25 cellular contexts compared by ENCODE assay signal in the genomic region with DNA sequence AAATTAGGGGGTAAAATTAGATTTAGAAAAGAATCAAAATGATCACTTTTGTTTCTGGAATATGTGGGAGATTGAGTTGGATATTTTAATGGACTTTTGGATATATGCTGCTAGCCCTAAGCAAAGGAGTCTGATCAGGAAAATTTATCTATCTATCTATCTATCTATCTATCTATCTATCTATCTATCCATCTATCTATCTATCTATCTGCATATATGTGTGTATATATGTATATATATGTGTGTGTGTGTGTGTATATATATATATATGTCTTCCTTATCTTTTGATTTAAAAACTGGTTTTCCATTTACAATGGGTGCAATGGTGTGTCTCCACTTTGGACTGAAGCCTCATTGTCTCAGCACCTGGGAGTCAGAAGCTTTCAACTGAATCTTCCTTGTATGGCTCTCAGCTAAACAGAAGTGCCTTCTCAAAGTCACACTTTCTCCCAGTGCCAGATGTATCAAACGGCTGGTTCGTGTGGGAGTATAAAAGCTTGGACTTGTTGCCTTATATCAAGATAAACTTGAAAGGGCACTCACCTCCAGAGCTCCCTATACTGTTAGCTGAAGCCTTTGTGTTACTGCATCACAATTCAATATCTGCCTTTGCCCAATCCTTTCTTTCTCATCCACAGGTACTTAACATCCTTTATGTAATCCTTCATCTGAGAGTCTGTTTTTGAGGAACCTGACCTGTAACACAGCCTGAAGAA. TPM values are rescaled to one million over a fixed set of nuclear protein-coding genes. Genes with fewer than 3 reads are reported as not detected.
DNase-seq lines count a peak whose midpoint lies in the region; ATAC-seq lines count a peak whose summit lies in the region.
"Had no signal": no experiment of that assay in that cellular context is flagged by ENCODE, and none has a peak within 500 bp of the region (broad histone marks: within the 10 kb centered on the region; RNA-seq: fewer than 3 reads in every experiment).

No MANE protein-coding gene starts in this region.

- peak overlapping the region; percentile 81 for H3K4me3 Mint-ChIP-seq in activated naive CD4-positive, alpha-beta T cell treated with anti-CD3 and anti-CD28 coated beads, Interleukin-2, amount 50 U/mL, for 24 hours
- H3K4me3 Mint-ChIP-seq in activated naive CD4-positive, alpha-beta T cell treated with anti-CD3 and anti-CD28 coated beads, Interleukin-2, amount 10 ng/mL, durations not matched to agents 7 days and 5 days, result no peak overlapping the region
- H3K4me3 Mint-ChIP-seq in activated T-helper 2 cell treated with anti-CD3 and anti-CD28 coated beads, Interferon-gamma antibody, Interleukin-2, Interleukin-4, amounts not matched to agents 10 μg/mL and 5 μg/mL and 100 μg/mL, durations not matched to agents 14 hours and 24 hours and 36 hours (ENCODE audit: low read depth), result no peak overlapping the region
- H3K4me3 Mint-ChIP-seq: neural progenitor cell had no signal

- intact Hi-C loops in activated T-helper 2 cell treated with anti-CD3 and anti-CD28 coated beads, Interferon-gamma antibody, Interleukin-2, Interleukin-4, amounts not matched to agents 10 μg/mL and 5 μg/mL and 100 μg/mL, durations not matched to agents 14 hours and 24 hours and 36 hours (cut with micrococcal nuclease), result loop anchor here (10.0 kb wide), 2 partner anchors 512 to 548 kb away; a partner anchor contains a TSS
- intact Hi-C loops in left cardiac atrium (cut with DNase I), result no loop called here

- CTCF ChIA-PET in activated naive CD4-positive, alpha-beta T cell treated with anti-CD3 and anti-CD28 coated beads, Interleukin-2, amount 10 ng/mL, durations not matched to agents 7 days and 5 days (lab: Charles Lee), result no interaction called here

- H3K27ac Mint-ChIP-seq in activated naive CD4-positive, alpha-beta T cell treated with anti-CD3 and anti-CD28 coated beads, Interleukin-2, amount 50 U/mL, for 24 hours, result peak overlapping the region; percentile 93
- no peak overlapping the region for H3K27ac Mint-ChIP-seq in activated naive CD4-positive, alpha-beta T cell treated with anti-CD3 and anti-CD28 coated beads, Interleukin-2, amount 10 ng/mL, durations not matched to agents 7 days and 5 days
- peak overlapping the region; percentile 83 for H3K27ac Mint-ChIP-seq in activated T-helper 2 cell treated with anti-CD3 and anti-CD28 coated beads, Interferon-gamma antibody, Interleukin-2, Interleukin-4, amounts not matched to agents 10 μg/mL and 5 μg/mL and 100 μg/mL, durations not matched to agents 14 hours and 24 hours and 36 hours
- H3K27ac Mint-ChIP-seq: neural progenitor cell had no signal

- H3K36me3 Mint-ChIP-seq in activated naive CD4-positive, alpha-beta T cell treated with anti-CD3 and anti-CD28 coated beads, Interleukin-2, amount 50 U/mL, for 24 hours, result peaks cover 4% of the 10 kb centered on the region
- H3K36me3 Mint-ChIP-seq in activated naive CD4-positive, alpha-beta T cell treated with anti-CD3 and anti-CD28 coated beads, Interleukin-2, amount 10 ng/mL, durations not matched to agents 7 days and 5 days, result peaks cover 25% of the 10 kb centered on the region
- H3K36me3 Mint-ChIP-seq in activated T-helper 2 cell treated with anti-CD3 and anti-CD28 coated beads, Interferon-gamma antibody, Interleukin-2, Interleukin-4, amounts not matched to agents 10 μg/mL and 5 μg/mL and 100 μg/mL, durations not matched to agents 14 hours and 24 hours and 36 hours (ENCODE audit: low read depth), result peaks cover 7% of the 10 kb centered on the region
- H3K36me3 Mint-ChIP-seq: neural progenitor cell had no signal

- H3K27me3 ChIP-seq in skeletal muscle satellite cell (ENCODE audit: control insufficient read depth, insufficient read depth, low read length), result no peaks in the 10 kb centered on the region
- H3K27me3 ChIP-seq: BLaER1, neural progenitor cell, tibial nerve had no signal

- peaks cover 12% of the 10 kb centered on the region for H3K9me3 Mint-ChIP-seq in activated naive CD4-positive, alpha-beta T cell treated with anti-CD3 and anti-CD28 coated beads, Interleukin-2, amount 50 U/mL, for 24 hours
- peaks cover 12% of the 10 kb centered on the region for H3K9me3 Mint-ChIP-seq in activated naive CD4-positive, alpha-beta T cell treated with anti-CD3 and anti-CD28 coated beads, Interleukin-2, amount 10 ng/mL, durations not matched to agents 7 days and 5 days
- peaks cover 25% of the 10 kb centered on the region for H3K9me3 Mint-ChIP-seq in activated T-helper 2 cell treated with anti-CD3 and anti-CD28 coated beads, Interferon-gamma antibody, Interleukin-2, Interleukin-4, amounts not matched to agents 10 μg/mL and 5 μg/mL and 100 μg/mL, durations not matched to agents 14 hours and 24 hours and 36 hours

- no peaks in the 10 kb centered on the region for H3K9me3 ChIP-seq in skeletal muscle satellite cell (replicated peaks; ENCODE audit: low read length)

- peaks cover 21% of the 10 kb centered on the region for H3K4me1 ChIP-seq in skeletal muscle satellite cell (ENCODE audit: control insufficient read depth, insufficient read depth, low read length)

- DNase-seq in activated naive CD4-positive, alpha-beta T cell treated with anti-CD3 and anti-CD28 coated beads, Interleukin-2, amount 10 ng/mL, durations not matched to agents 7 days and 5 days, result no peak
- DNase-seq in HS-27A (ENCODE audit: low read depth) (peak; percentile 15), GM19240 (ENCODE audit: insufficient read length, low spot score) (no peak), NOMO-1 treated with dmso at 0.1 percent for 144 hours (lab: John Stamatoyannopoulos, UW; ENCODE audit: unreplicated experiment) (no peak), left cardiac atrium (no peak)
- DNase-seq in activated T-helper 2 cell treated with anti-CD3 and anti-CD28 coated beads, Interferon-gamma antibody, Interleukin-2, Interleukin-4, amounts not matched to agents 10 μg/mL and 5 μg/mL and 100 μg/mL, durations not matched to agents 14 hours and 24 hours and 36 hours (ENCODE audit: low spot score), result no peak
- DNase-seq: activated CD4-positive, alpha-beta T cell treated with anti-CD3 and anti-CD28 coated beads for 4 hours; activated CD8-positive, alpha-beta memory T cell treated with anti-CD3 and anti-CD28 coated beads, Interleukin-2, amount 50 U/mL, for 4 hours; activated naive CD4-positive, alpha-beta T cell; GOT3; NCI-H1105 treated with DMSO at 0.1 percent for 48 hours; NCI-H2029; NCI-H526 treated with DMSO at 0.1 percent for 48 hours; right cardiac atrium; stimulated activated CD4-positive, alpha-beta T cell treated with anti-CD3 and anti-CD28 coated beads, Interleukin-12 subunit alpha, Interleukin-12 subunit beta, amount 100 ng/mL, for 4 hours; stimulated activated CD4-positive, alpha-beta T cell treated with anti-CD3 and anti-CD28 coated beads, Interleukin-4, amount 100 ng/mL, for 24 hours had no signal

- H3K36me3 ChIP-seq in skeletal muscle satellite cell (ENCODE audit: insufficient read depth, low read length), result no peaks in the 10 kb centered on the region
- H3K36me3 ChIP-seq: BLaER1, neural progenitor cell, tibial nerve had no signal

- H3K27me3 Mint-ChIP-seq in activated naive CD4-positive, alpha-beta T cell treated with anti-CD3 and anti-CD28 coated beads, Interleukin-2, amount 50 U/mL, for 24 hours, result no peaks in the 10 kb centered on the region
- H3K27me3 Mint-ChIP-seq in activated naive CD4-positive, alpha-beta T cell treated with anti-CD3 and anti-CD28 coated beads, Interleukin-2, amount 10 ng/mL, durations not matched to agents 7 days and 5 days, result no peaks in the 10 kb centered on the region
- no peaks in the 10 kb centered on the region for H3K27me3 Mint-ChIP-seq in activated T-helper 2 cell treated with anti-CD3 and anti-CD28 coated beads, Interferon-gamma antibody, Interleukin-2, Interleukin-4, amounts not matched to agents 10 μg/mL and 5 μg/mL and 100 μg/mL, durations not matched to agents 14 hours and 24 hours and 36 hours (ENCODE audit: low read depth)

- H3K4me3 ChIP-seq in skeletal muscle satellite cell (ENCODE audit: low read length), result peak overlapping the region; percentile 24
- H3K4me3 ChIP-seq: BLaER1, neural progenitor cell, tibial nerve had no signal

- H3K4me2 ChIP-seq in skeletal muscle satellite cell (ENCODE audit: low read length), result peak overlapping the region; percentile 66
- H3K4me2 ChIP-seq: BLaER1, neural progenitor cell had no signal

- no peak overlapping the region for H3K9ac ChIP-seq in skeletal muscle satellite cell (ENCODE audit: low read depth, low read length)
- H3K9ac ChIP-seq: BLaER1, neural progenitor cell had no signal

- peaks cover 84% of the 10 kb centered on the region for H3K4me1 Mint-ChIP-seq in activated naive CD4-positive, alpha-beta T cell treated with anti-CD3 and anti-CD28 coated beads, Interleukin-2, amount 50 U/mL, for 24 hours
- peaks cover 72% of the 10 kb centered on the region for H3K4me1 Mint-ChIP-seq in activated naive CD4-positive, alpha-beta T cell treated with anti-CD3 and anti-CD28 coated beads, Interleukin-2, amount 10 ng/mL, durations not matched to agents 7 days and 5 days
- H3K4me1 Mint-ChIP-seq in activated T-helper 2 cell treated with anti-CD3 and anti-CD28 coated beads, Interferon-gamma antibody, Interleukin-2, Interleukin-4, amounts not matched to agents 10 μg/mL and 5 μg/mL and 100 μg/mL, durations not matched to agents 14 hours and 24 hours and 36 hours (ENCODE audit: low read depth), result peaks cover 64% of the 10 kb centered on the region
- H3K4me1 Mint-ChIP-seq: neural progenitor cell had no signal

- ATAC-seq in left cardiac atrium, result no peak
- ATAC-seq: HepG2, right cardiac atrium, SK-N-SH treated with all-trans-retinoic acid at 6 μM for 48 hours had no signal

RNA-seq across cellular contexts. Expression of a gene that starts 31.6 kb away (rescaled TPM):
- 70.9 and 72.2 TPM in 2 replicates for total RNA-seq in activated T-helper 2 cell treated with anti-CD3 and anti-CD28 coated beads, Interferon-gamma antibody, Interleukin-2, Interleukin-4, amounts not matched to agents 10 μg/mL and 5 μg/mL and 100 μg/mL, durations not matched to agents 14 hours and 24 hours and 36 hours
- total RNA-seq in skeletal muscle satellite cell (2012; rRNA removed), result not detected in 2 replicates
- 1 to 10 TPM; 1.7 to 2.9 TPM for total RNA-seq in left cardiac atrium
- total RNA-seq: HepG2 had no signal

RNA-seq across cellular contexts. Expression of a gene that starts 34.9 kb away (rescaled TPM):
- not detected in 2 replicates for total RNA-seq in activated T-helper 2 cell treated with anti-CD3 and anti-CD28 coated beads, Interferon-gamma antibody, Interleukin-2, Interleukin-4, amounts not matched to agents 10 μg/mL and 5 μg/mL and 100 μg/mL, durations not matched to agents 14 hours and 24 hours and 36 hours
- total RNA-seq in skeletal muscle satellite cell (2012; rRNA removed), result not detected in 2 replicates
- total RNA-seq in left cardiac atrium, result under 1 TPM; 0.27 to 0.31 TPM
- total RNA-seq: cerebellum, HepG2 had no signal

RNA-seq across cellular contexts. Expression of a gene that starts 59.4 kb away (rescaled TPM):
- total RNA-seq in activated T-helper 2 cell treated with anti-CD3 and anti-CD28 coated beads, Interferon-gamma antibody, Interleukin-2, Interleukin-4, amounts not matched to agents 10 μg/mL and 5 μg/mL and 100 μg/mL, durations not matched to agents 14 hours and 24 hours and 36 hours, result 16.8 and 17.2 TPM in 2 replicates
- not detected in 2 replicates for total RNA-seq in skeletal muscle satellite cell (2012; rRNA removed)
- total RNA-seq in left cardiac atrium, result 1 to 10 TPM in 1 of 2 donors, not detected in 1; 1.2 TPM
- total RNA-seq: cerebellum, HepG2, lung microvascular endothelial cell, tibial nerve had no signal

Comparison
In these comparisons a context has a peak if more than half of its experiments do, and no peak if none do; other contexts are left out.
1. RNA of a gene that starts 31.6 kb away (total RNA-seq): 70.9 to 72.2 TPM in activated T-helper 2 cell treated with anti-CD3 and anti-CD28 coated beads, Interferon-gamma antibody, Interleukin-2, Interleukin-4, amounts not matched to agents 10 μg/mL and 5 μg/mL and 100 μg/mL, durations not matched to agents 14 hours and 24 hours and 36 hours; 1.7 to 2.9 TPM in left cardiac atrium; every median in the first group is over 10 times any median in the second.